In genomic region chr18:58565021-58565420, GRCh38 we compare ENCODE assay signal across 13 cellular contexts.
A peak's percentile ranks its signal among the peaks of the same experiment; 100 is the strongest.
DNase-seq lines count a peak whose midpoint lies in the region; ATAC-seq and TF ChIP-seq lines count a peak whose summit lies in the region.
"Had no signal": no experiment of that assay in that cellular context is flagged by ENCODE, and none has a peak within 500 bp of the region (broad histone marks: within the 10 kb centered on the region; RNA-seq: fewer than 3 reads in every experiment).

No MANE protein-coding gene starts in this region.

- no peak for TF ChIP-seq CTCF in nephron progenitor cell (IDR thresholded peaks at IDR 0.05)

- H3K4me3 Mint-ChIP-seq in nephron progenitor cell, result no peak overlapping the region
- H3K4me3 Mint-ChIP-seq: activated naive CD4-positive, alpha-beta T cell treated with anti-CD3 and anti-CD28 coated beads for 36 hours had no signal

- peaks cover 7% of the 10 kb centered on the region for H3K4me1 Mint-ChIP-seq in nephron progenitor cell

- DNase-seq in NOMO-1 (lab: John Stamatoyannopoulos, UW; ENCODE audit: unreplicated experiment in 2 of 2), result peak; percentile 91 to 97
- DNase-seq in superior temporal gyrus (ENCODE audit: extremely low spot score), result peak; percentile 40
- DNase-seq in cerebellar nuclear complex (lab: John Stamatoyannopoulos, UW), result no peak
- no peak for DNase-seq in nephron progenitor cell
- DNase-seq: activated naive CD4-positive, alpha-beta T cell treated with anti-CD3 and anti-CD28 coated beads for 36 hours; left colon; NCI-H1436; pancreas; trophoblast cell had no signal

- H3K9me3 Mint-ChIP-seq in nephron progenitor cell, result peaks cover 11% of the 10 kb centered on the region

- peaks cover 10% of the 10 kb centered on the region for H3K36me3 Mint-ChIP-seq in nephron progenitor cell (ENCODE audit: low read depth)

- no peak overlapping the region for H3K27ac Mint-ChIP-seq in nephron progenitor cell
- H3K27ac Mint-ChIP-seq: activated naive CD4-positive, alpha-beta T cell treated with anti-CD3 and anti-CD28 coated beads for 36 hours had no signal

- peaks cover 3% of the 10 kb centered on the region for H3K27me3 Mint-ChIP-seq in nephron progenitor cell (ENCODE audit: low read depth, poor library complexity)

- ATAC-seq in GM18907 (IDR thresholded peaks at IDR 0.05; ENCODE audit: unreplicated experiment) (peak; percentile 56), HG02870 (IDR thresholded peaks at IDR 0.05; ENCODE audit: unreplicated experiment) (peak; percentile 36), HG03025 (IDR thresholded peaks at IDR 0.05; ENCODE audit: low FRiP score, unreplicated experiment) (no peak)
- ATAC-seq: activated CD4-positive, CD25-positive, alpha-beta regulatory T cell treated with anti-CD3 and anti-CD28 coated beads, Interleukin-2, amount 50 U/mL, for 24 hours; left colon had no signal

Comparison
In these comparisons a context has a peak if more than half of its experiments do, and no peak if none do; other contexts are left out.
1. DNase-seq: peak in NOMO-1 (2 of 2) and superior temporal gyrus (single experiment); none in cerebellar nuclear complex (0 of 2) and nephron progenitor cell (single experiment).